Comparison of ENCODE assay signal across 13 cellular contexts in the genomic region with DNA sequence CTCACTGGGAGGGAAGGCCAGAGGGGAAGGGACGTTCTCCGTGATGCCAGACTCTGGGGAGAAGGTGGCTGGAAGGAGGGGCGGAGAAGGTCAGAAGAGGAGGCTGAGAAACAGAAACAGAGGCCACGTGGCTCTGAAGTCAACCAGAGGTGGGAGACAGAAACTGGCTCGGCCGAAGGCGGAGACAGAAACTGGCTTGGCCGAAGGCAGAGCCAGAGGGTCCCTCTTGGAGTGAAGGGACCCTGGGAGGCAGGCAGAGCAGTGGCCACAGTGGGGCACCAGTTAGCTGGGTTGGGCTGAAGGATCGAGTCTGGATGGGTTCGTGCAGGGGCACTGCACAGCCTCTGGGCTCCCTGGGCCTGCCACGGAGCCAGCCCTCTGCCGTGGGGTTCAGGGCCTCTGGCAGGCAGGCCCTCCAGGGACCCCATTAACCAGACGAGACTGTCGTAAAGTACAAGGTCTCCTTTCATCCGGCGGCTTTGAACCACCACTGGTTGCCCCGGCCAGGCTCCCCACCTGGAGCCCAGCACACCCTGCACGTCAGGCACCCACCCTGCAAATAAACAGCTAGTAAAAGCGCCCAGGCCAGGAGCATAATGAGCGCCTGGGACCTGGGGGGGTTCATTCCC.
A peak's percentile ranks its signal among the peaks of the same experiment; 100 is the strongest.
DNase-seq lines count a peak whose midpoint lies in the region; ATAC-seq and TF ChIP-seq lines count a peak whose summit lies in the region.
"Had no signal": no experiment of that assay in that cellular context is flagged by ENCODE, and none has a peak within 500 bp of the region (broad histone marks: within the 10 kb centered on the region; RNA-seq: fewer than 3 reads in every experiment).

No MANE protein-coding gene starts in this region.

- no peak overlapping the region for H3K4me3 Mint-ChIP-seq in activated naive CD8-positive, alpha-beta T cell treated with anti-CD3 and anti-CD28 coated beads, Interleukin-2, amount 10 ng/mL, durations not matched to agents 7 days and 5 days
- H3K4me3 Mint-ChIP-seq in activated naive CD8-positive, alpha-beta T cell treated with anti-CD3 and anti-CD28 coated beads for 36 hours = no peak overlapping the region
- no peak overlapping the region for H3K4me3 Mint-ChIP-seq in activated CD4-positive, alpha-beta T cell treated with anti-CD3 and anti-CD28 coated beads for 36 hours
- H3K4me3 Mint-ChIP-seq: activated T-cell treated with anti-CD3 and anti-CD28 coated beads, Interleukin-2, amount 50 U/mL, for 24 hours; B cell; memory B cell had no signal

- H3K36me3 ChIP-seq in WERI-Rb-1 (no peaks in the 10 kb centered on the region), upper lobe of right lung (no peaks in the 10 kb centered on the region)

- ATAC-seq in activated naive CD8-positive, alpha-beta T cell treated with anti-CD3 and anti-CD28 coated beads, Interleukin-2, amount 10 ng/mL, durations not matched to agents 7 days and 5 days (ENCODE audit: low read depth) = no peak
- no peak for ATAC-seq in upper lobe of right lung
- ATAC-seq in HG03460 (IDR thresholded peaks at IDR 0.05; ENCODE audit: unreplicated experiment) = no peak
- ATAC-seq in GM18867 (IDR thresholded peaks at IDR 0.05; ENCODE audit: unreplicated experiment) = no peak
- no peak for ATAC-seq in activated CD4-positive, alpha-beta T cell treated with anti-CD3 and anti-CD28 coated beads for 36 hours

- no peaks in the 10 kb centered on the region for H3K9me3 Mint-ChIP-seq in activated naive CD8-positive, alpha-beta T cell treated with anti-CD3 and anti-CD28 coated beads, Interleukin-2, amount 10 ng/mL, durations not matched to agents 7 days and 5 days
- H3K9me3 Mint-ChIP-seq in activated naive CD8-positive, alpha-beta T cell treated with anti-CD3 and anti-CD28 coated beads for 36 hours = no peaks in the 10 kb centered on the region
- H3K9me3 Mint-ChIP-seq in activated CD4-positive, alpha-beta T cell treated with anti-CD3 and anti-CD28 coated beads for 36 hours (ENCODE audit: low read depth) = no peaks in the 10 kb centered on the region
- H3K9me3 Mint-ChIP-seq: activated T-cell treated with anti-CD3 and anti-CD28 coated beads, Interleukin-2, amount 50 U/mL, for 24 hours; memory B cell had no signal

- H3K27me3 ChIP-seq in WERI-Rb-1 (ENCODE audit: insufficient read depth, low read depth, severe bottlenecking) = no peaks in the 10 kb centered on the region
- H3K27me3 ChIP-seq in upper lobe of right lung = no peaks in the 10 kb centered on the region

- no peaks in the 10 kb centered on the region for H3K4me1 ChIP-seq in upper lobe of right lung

- no peaks in the 10 kb centered on the region for H3K27me3 Mint-ChIP-seq in activated naive CD8-positive, alpha-beta T cell treated with anti-CD3 and anti-CD28 coated beads, Interleukin-2, amount 10 ng/mL, durations not matched to agents 7 days and 5 days
- H3K27me3 Mint-ChIP-seq in activated naive CD8-positive, alpha-beta T cell treated with anti-CD3 and anti-CD28 coated beads for 36 hours = no peaks in the 10 kb centered on the region
- peaks cover 9% of the 10 kb centered on the region for H3K27me3 Mint-ChIP-seq in activated CD4-positive, alpha-beta T cell treated with anti-CD3 and anti-CD28 coated beads for 36 hours
- H3K27me3 Mint-ChIP-seq: activated T-cell treated with anti-CD3 and anti-CD28 coated beads, Interleukin-2, amount 50 U/mL, for 24 hours had no signal

- H3K27ac Mint-ChIP-seq in activated naive CD8-positive, alpha-beta T cell treated with anti-CD3 and anti-CD28 coated beads, Interleukin-2, amount 10 ng/mL, durations not matched to agents 7 days and 5 days = no peak overlapping the region
- H3K27ac Mint-ChIP-seq in activated naive CD8-positive, alpha-beta T cell treated with anti-CD3 and anti-CD28 coated beads for 36 hours = no peak overlapping the region
- H3K27ac Mint-ChIP-seq in activated CD4-positive, alpha-beta T cell treated with anti-CD3 and anti-CD28 coated beads for 36 hours = no peak overlapping the region
- H3K27ac Mint-ChIP-seq: activated T-cell treated with anti-CD3 and anti-CD28 coated beads, Interleukin-2, amount 50 U/mL, for 24 hours; B cell; memory B cell had no signal

- H3K36me3 Mint-ChIP-seq in activated naive CD8-positive, alpha-beta T cell treated with anti-CD3 and anti-CD28 coated beads, Interleukin-2, amount 10 ng/mL, durations not matched to agents 7 days and 5 days = no peaks in the 10 kb centered on the region
- H3K36me3 Mint-ChIP-seq in activated naive CD8-positive, alpha-beta T cell treated with anti-CD3 and anti-CD28 coated beads for 36 hours = no peaks in the 10 kb centered on the region
- no peaks in the 10 kb centered on the region for H3K36me3 Mint-ChIP-seq in activated CD4-positive, alpha-beta T cell treated with anti-CD3 and anti-CD28 coated beads for 36 hours (ENCODE audit: low read depth)
- H3K36me3 Mint-ChIP-seq: memory B cell had no signal

- H3K4me1 Mint-ChIP-seq in activated naive CD8-positive, alpha-beta T cell treated with anti-CD3 and anti-CD28 coated beads, Interleukin-2, amount 10 ng/mL, durations not matched to agents 7 days and 5 days = no peaks in the 10 kb centered on the region
- H3K4me1 Mint-ChIP-seq in activated naive CD8-positive, alpha-beta T cell treated with anti-CD3 and anti-CD28 coated beads for 36 hours = no peaks in the 10 kb centered on the region
- H3K4me1 Mint-ChIP-seq in activated CD4-positive, alpha-beta T cell treated with anti-CD3 and anti-CD28 coated beads for 36 hours = no peaks in the 10 kb centered on the region
- H3K4me1 Mint-ChIP-seq: B cell, memory B cell had no signal

- H3K9me3 ChIP-seq in WERI-Rb-1 (ENCODE audit: severe bottlenecking) = no peaks in the 10 kb centered on the region
- H3K9me3 ChIP-seq in upper lobe of right lung = no peaks in the 10 kb centered on the region

- H3K27ac ChIP-seq in WERI-Rb-1 (no peak overlapping the region), upper lobe of right lung (no peak overlapping the region)

- TF ChIP-seq CTCF in WERI-Rb-1 (IDR thresholded peaks at IDR 0.05; ENCODE audit: low read depth, low read length) = peak; percentile 80
- TF ChIP-seq CTCF in upper lobe of right lung (IDR thresholded peaks at IDR 0.05) = no peak

- intact Hi-C loops in upper lobe of right lung (cut with DNase I) = no loop called here
- intact Hi-C loops in activated CD4-positive, alpha-beta T cell treated with anti-CD3 and anti-CD28 coated beads for 36 hours (cut with DNase I, micrococcal nuclease) = no loop called here

- H3K4me3 ChIP-seq in WERI-Rb-1 (ENCODE audit: low read depth, low read length) (no peak overlapping the region), upper lobe of right lung (no peak overlapping the region)

- DNase-seq in activated naive CD8-positive, alpha-beta T cell treated with anti-CD3 and anti-CD28 coated beads, Interleukin-2, amount 10 ng/mL, durations not matched to agents 7 days and 5 days = peak; percentile 21
- no peak for DNase-seq in activated naive CD8-positive, alpha-beta T cell treated with anti-CD3 and anti-CD28 coated beads for 36 hours
- DNase-seq in WERI-Rb-1 (peak; percentile 69), iPS-NIHi7 (ENCODE audit: extremely low spot score) (peak; percentile 78), upper lobe of right lung (peak; percentile 50)
- DNase-seq in activated CD4-positive, alpha-beta T cell treated with anti-CD3 and anti-CD28 coated beads for 36 hours = no peak
- DNase-seq: activated T-cell treated with anti-CD3 and anti-CD28 coated beads, Interleukin-2, amount 50 U/mL, for 24 hours; GF-D8; SIG-M5 had no signal

- POLR2A ChIA-PET in activated naive CD8-positive, alpha-beta T cell treated with anti-CD3 and anti-CD28 coated beads, Interleukin-2, amount 10 ng/mL, durations not matched to agents 7 days and 5 days (lab: Charles Lee) = no interaction called here
- POLR2A ChIA-PET in activated CD4-positive, alpha-beta T cell treated with anti-CD3 and anti-CD28 coated beads for 36 hours (lab: Charles Lee) = no interaction called here

- CTCF ChIA-PET in activated CD4-positive, alpha-beta T cell treated with anti-CD3 and anti-CD28 coated beads for 36 hours (lab: Charles Lee) = no interaction called here

Comparison
In these comparisons a context has a peak if more than half of its experiments do, and no peak if none do; other contexts are left out.
1. DNase-seq: peak in activated naive CD8-positive, alpha-beta T cell treated with anti-CD3 and anti-CD28 coated beads, Interleukin-2, amount 10 ng/mL, durations not matched to agents 7 days and 5 days (single experiment), WERI-Rb-1 (single experiment), iPS-NIHi7 (single experiment) and upper lobe of right lung (single experiment); none in activated naive CD8-positive, alpha-beta T cell treated with anti-CD3 and anti-CD28 coated beads for 36 hours (single experiment) and activated CD4-positive, alpha-beta T cell treated with anti-CD3 and anti-CD28 coated beads for 36 hours (single experiment).